In the genomic region with DNA sequence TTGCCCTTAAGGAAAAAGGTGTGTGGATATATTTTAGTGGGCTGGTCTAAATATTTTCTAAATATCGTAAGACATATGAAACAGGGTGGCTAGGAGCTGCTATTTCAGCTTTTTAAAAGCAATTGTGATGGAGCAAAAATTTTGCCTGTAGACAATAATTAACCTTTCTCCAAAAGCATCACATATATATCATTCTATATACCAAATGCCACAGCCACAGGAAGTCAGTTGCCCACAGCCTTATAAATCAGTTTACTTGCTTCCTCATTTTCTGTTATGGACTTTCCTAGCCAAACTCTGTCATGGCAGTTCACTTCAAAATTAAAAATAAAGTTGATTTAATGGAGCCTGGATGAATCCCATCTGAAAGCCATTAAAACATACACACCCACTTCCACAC, we compare ENCODE assay signal across 8 cellular contexts.
DNase-seq lines count a peak whose midpoint lies in the region; ATAC-seq lines count a peak whose summit lies in the region.

No MANE protein-coding gene starts in this region.

- no peaks in the 10 kb centered on the region for H3K36me3 Mint-ChIP-seq in activated CD4-positive, alpha-beta T cell treated with anti-CD3 and anti-CD28 coated beads, Interleukin-2, amount 10 ng/mL, durations not matched to agents 7 days and 5 days (ENCODE audit: low read depth)
- H3K36me3 Mint-ChIP-seq in T-helper 1 cell treated with Interleukin-12 subunit alpha and Interleukin-12 subunit beta and Interleukin-4 antibody, amounts not matched to agents 30 μg/mL and 1 μg/mL, for 36 hours (ENCODE audit: low read depth), result no peaks in the 10 kb centered on the region

- DNase-seq in activated CD4-positive, alpha-beta T cell treated with anti-CD3 and anti-CD28 coated beads, Interleukin-2, amount 10 ng/mL, durations not matched to agents 7 days and 5 days, result no peak
- no peak for DNase-seq in activated CD4-positive, alpha-beta T cell treated with anti-CD3 and anti-CD28 coated beads, Interleukin-2, amount 50 U/mL, for 48 hours
- DNase-seq in left kidney (ENCODE audit: low read depth, low spot score) (peak; percentile 47), NCI-H774 (lab: John Stamatoyannopoulos, UW) (no peak), NCI-H2029 (lab: John Stamatoyannopoulos, UW) (no peak), Right ventricle myocardium inferior (ENCODE audit: missing footprints) (no peak)

- POLR2A ChIA-PET in activated CD4-positive, alpha-beta T cell treated with anti-CD3 and anti-CD28 coated beads, Interleukin-2, amount 10 ng/mL, durations not matched to agents 7 days and 5 days (lab: Charles Lee), result no interaction called here

- peak overlapping the region; percentile 63 for H3K27ac Mint-ChIP-seq in activated CD4-positive, alpha-beta T cell treated with anti-CD3 and anti-CD28 coated beads, Interleukin-2, amount 10 ng/mL, durations not matched to agents 7 days and 5 days
- H3K27ac Mint-ChIP-seq in T-helper 1 cell treated with Interleukin-12 subunit alpha and Interleukin-12 subunit beta and Interleukin-4 antibody, amounts not matched to agents 30 μg/mL and 1 μg/mL, for 36 hours, result no peak overlapping the region

- intact Hi-C loops in Right ventricle myocardium inferior (cut with DNase I), result loop anchor here (5.0 kb wide), 1 partner anchor 305 kb away; no protein-coding TSS in a partner anchor

- CTCF ChIA-PET in activated CD4-positive, alpha-beta T cell treated with anti-CD3 and anti-CD28 coated beads, Interleukin-2, amount 10 ng/mL, durations not matched to agents 7 days and 5 days (lab: Charles Lee), result no interaction called here

- H3K4me1 Mint-ChIP-seq in activated CD4-positive, alpha-beta T cell treated with anti-CD3 and anti-CD28 coated beads, Interleukin-2, amount 10 ng/mL, durations not matched to agents 7 days and 5 days, result peaks cover 32% of the 10 kb centered on the region
- peaks cover 26% of the 10 kb centered on the region for H3K4me1 Mint-ChIP-seq in T-helper 1 cell treated with Interleukin-12 subunit alpha and Interleukin-12 subunit beta and Interleukin-4 antibody, amounts not matched to agents 30 μg/mL and 1 μg/mL, for 36 hours (ENCODE audit: low read depth)

- no peaks in the 10 kb centered on the region for H3K9me3 Mint-ChIP-seq in activated CD4-positive, alpha-beta T cell treated with anti-CD3 and anti-CD28 coated beads, Interleukin-2, amount 10 ng/mL, durations not matched to agents 7 days and 5 days
- no peaks in the 10 kb centered on the region for H3K9me3 Mint-ChIP-seq in T-helper 1 cell treated with Interleukin-12 subunit alpha and Interleukin-12 subunit beta and Interleukin-4 antibody, amounts not matched to agents 30 μg/mL and 1 μg/mL, for 36 hours

- peak overlapping the region; percentile 14 for H3K4me3 Mint-ChIP-seq in activated CD4-positive, alpha-beta T cell treated with anti-CD3 and anti-CD28 coated beads, Interleukin-2, amount 10 ng/mL, durations not matched to agents 7 days and 5 days
- H3K4me3 Mint-ChIP-seq in T-helper 1 cell treated with Interleukin-12 subunit alpha and Interleukin-12 subunit beta and Interleukin-4 antibody, amounts not matched to agents 30 μg/mL and 1 μg/mL, for 36 hours, result peak overlapping the region; percentile 25

- no peaks in the 10 kb centered on the region for H3K27me3 Mint-ChIP-seq in activated CD4-positive, alpha-beta T cell treated with anti-CD3 and anti-CD28 coated beads, Interleukin-2, amount 10 ng/mL, durations not matched to agents 7 days and 5 days
- no peaks in the 10 kb centered on the region for H3K27me3 Mint-ChIP-seq in T-helper 1 cell treated with Interleukin-12 subunit alpha and Interleukin-12 subunit beta and Interleukin-4 antibody, amounts not matched to agents 30 μg/mL and 1 μg/mL, for 36 hours (ENCODE audit: low read depth)

- ATAC-seq in HG03064 (IDR thresholded peaks at IDR 0.05; ENCODE audit: low read depth, unreplicated experiment) (peak; percentile 58), Right ventricle myocardium inferior (no peak)
